ENCODE assay signal across 11 cellular contexts in the genomic region with DNA sequence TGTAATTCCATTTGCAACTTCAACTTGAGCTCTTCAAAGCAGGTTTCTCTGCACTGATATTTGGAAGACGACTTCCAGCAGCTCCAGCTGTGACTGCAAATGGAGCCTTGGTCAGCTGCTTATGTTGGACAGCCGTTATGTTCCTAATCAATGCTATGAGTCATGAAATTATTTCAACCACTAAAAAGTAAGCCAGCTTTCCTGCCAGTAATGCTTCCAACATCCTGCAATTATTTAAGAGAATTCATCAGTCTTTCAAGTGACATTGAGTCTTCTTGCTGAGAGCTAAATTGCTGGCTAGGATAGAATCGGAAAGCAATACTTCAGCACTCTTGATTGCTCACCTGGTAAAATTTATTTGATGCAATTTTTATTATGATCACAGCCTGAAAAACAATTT.
"Had no signal": no experiment of that assay in that cellular context is flagged by ENCODE, and none has a peak within 500 bp of the region (broad histone marks: within the 10 kb centered on the region; RNA-seq: fewer than 3 reads in every experiment).

No MANE protein-coding gene starts in this region.

- H3K27me3 Mint-ChIP-seq: activated CD4-positive, alpha-beta memory T cell treated with anti-CD3 and anti-CD28 coated beads for 36 hours; activated naive CD8-positive, alpha-beta T cell had no signal

- H3K36me3 ChIP-seq: breast epithelium, esophagus squamous epithelium, right atrium auricular region, tibial artery had no signal

- H3K27me3 ChIP-seq: breast epithelium, esophagus squamous epithelium, right atrium auricular region, tibial artery had no signal

- H3K9me3 ChIP-seq: breast epithelium, esophagus squamous epithelium, right atrium auricular region, tibial artery had no signal

- H3K4me3 ChIP-seq: breast epithelium, esophagus squamous epithelium, right atrium auricular region, smooth muscle cell, tibial artery had no signal

- DNase-seq: activated CD4-positive, alpha-beta memory T cell treated with anti-CD3 and anti-CD28 coated beads for 36 hours; activated gamma-delta T cell; activated T-cell treated with anti-CD3 and anti-CD28 coated beads, Interleukin-2, amount 50 U/mL, for 4 hours; esophagus squamous epithelium; hippocampal formation; mesendoderm; tibial artery had no signal

- H3K4me3 Mint-ChIP-seq: activated CD4-positive, alpha-beta memory T cell treated with anti-CD3 and anti-CD28 coated beads for 36 hours; activated naive CD8-positive, alpha-beta T cell; activated T-cell treated with anti-CD3 and anti-CD28 coated beads, Interleukin-2, amount 50 U/mL, for 4 hours had no signal

- H3K4me1 ChIP-seq: breast epithelium, esophagus squamous epithelium, right atrium auricular region, tibial artery had no signal

- H3K36me3 Mint-ChIP-seq: activated CD4-positive, alpha-beta memory T cell treated with anti-CD3 and anti-CD28 coated beads for 36 hours; activated naive CD8-positive, alpha-beta T cell had no signal

- H3K27ac Mint-ChIP-seq: activated CD4-positive, alpha-beta memory T cell treated with anti-CD3 and anti-CD28 coated beads for 36 hours; activated naive CD8-positive, alpha-beta T cell had no signal
